Comparison of ENCODE assay signal across 21 cellular contexts in the genomic region with DNA sequence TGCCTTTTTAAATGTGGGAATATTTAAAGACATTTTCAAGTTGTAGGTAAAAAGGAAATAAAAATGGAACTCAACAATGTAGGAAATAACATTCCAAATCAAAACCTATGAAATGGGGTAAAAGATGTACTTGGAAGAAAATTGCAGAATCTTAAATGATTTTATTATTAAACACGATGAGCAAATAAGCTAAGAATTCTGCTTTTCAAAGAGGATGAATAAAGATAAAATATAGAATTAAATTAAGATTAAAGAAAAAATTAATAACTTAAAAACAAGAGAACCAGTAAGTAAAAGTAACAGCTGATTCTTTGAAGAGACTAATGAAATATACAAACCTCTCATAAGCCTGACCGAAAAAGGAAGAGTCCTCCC.
"Had no signal": no experiment of that assay in that cellular context is flagged by ENCODE, and none has a peak within 500 bp of the region (broad histone marks: within the 10 kb centered on the region; RNA-seq: fewer than 3 reads in every experiment).

No MANE protein-coding gene starts in this region.

- H3K9me3 Mint-ChIP-seq: dendritic cell treated with granulocyte-macrophage colony-stimulating factor and Interleukin-4, amounts not matched to agents 40 ng/mL and 50 ng/mL, for 4 days; mesothelial cell of epicardium; naive B cell had no signal

- H3K27ac ChIP-seq: colonic mucosa, esophagus muscularis mucosa, foreskin keratinocyte, gastroesophageal sphincter, heart right ventricle, left lung, lower lobe of right lung had no signal

- FAIRE-seq: endothelial cell of umbilical vein, frontal cortex, islet of Langerhans, keratinocyte had no signal

- H3K36me3 ChIP-seq: colonic mucosa had no signal

- H3K36me3 Mint-ChIP-seq: mesothelial cell of epicardium had no signal

- H3K9me3 ChIP-seq: colonic mucosa, esophagus muscularis mucosa, gastroesophageal sphincter, heart right ventricle, left lung, lower lobe of right lung, mucosa of descending colon had no signal

- H3K4me3 ChIP-seq: colonic mucosa, esophagus muscularis mucosa, gastroesophageal sphincter, heart right ventricle, left lung, lower lobe of right lung, mucosa of descending colon had no signal

- DNase-seq: colonic mucosa; cortex of kidney; effector CD8-positive, alpha-beta T cell; heart right ventricle; hippocampal formation; left cardiac atrium; left lung; left ventricle myocardium superior; lower lobe of right lung; mesenchymal stem cell; mucosa of descending colon; naive B cell had no signal

- H3K4me3 Mint-ChIP-seq: dendritic cell treated with granulocyte-macrophage colony-stimulating factor and Interleukin-4, amounts not matched to agents 40 ng/mL and 50 ng/mL, for 4 days; mesothelial cell of epicardium; naive B cell had no signal

- H3K27ac Mint-ChIP-seq: dendritic cell treated with granulocyte-macrophage colony-stimulating factor and Interleukin-4, amounts not matched to agents 40 ng/mL and 50 ng/mL, for 4 days; mesothelial cell of epicardium had no signal

- H3K27me3 Mint-ChIP-seq: dendritic cell treated with granulocyte-macrophage colony-stimulating factor and Interleukin-4, amounts not matched to agents 40 ng/mL and 50 ng/mL, for 4 days; naive B cell had no signal

- H3K27me3 ChIP-seq: colonic mucosa, esophagus muscularis mucosa, foreskin keratinocyte, gastroesophageal sphincter, heart right ventricle, left lung had no signal

- ATAC-seq: gastroesophageal sphincter, heart right ventricle, left cardiac atrium, left lung, left ventricle myocardium superior, lower lobe of right lung, mucosa of descending colon had no signal

- H3K4me1 ChIP-seq: colonic mucosa, foreskin keratinocyte, left lung had no signal
